11 cellular contexts compared by ENCODE assay signal in genomic region chr5:64814073-64814472, GRCh38. TPM values are rescaled to one million over a fixed set of nuclear protein-coding genes. Genes with fewer than 3 reads are reported as not detected.
DNase-seq lines count a peak whose midpoint lies in the region; ATAC-seq, FAIRE-seq and TF ChIP-seq lines count a peak whose summit lies in the region.
"Had no signal": no experiment of that assay in that cellular context is flagged by ENCODE, and none has a peak within 500 bp of the region (broad histone marks: within the 10 kb centered on the region; RNA-seq: fewer than 3 reads in every experiment).

No MANE protein-coding gene starts in this region.

- no peak overlapping the region for H3K4me3 Mint-ChIP-seq in T-helper 17 cell
- H3K4me3 Mint-ChIP-seq: activated naive CD4-positive, alpha-beta T cell treated with anti-CD3 and anti-CD28 coated beads, Interleukin-2, amount 50 U/mL, for 24 hours; memory B cell had no signal

- DNase-seq in T-helper 17 cell (no peak), HUDEP-2 (lab: John Stamatoyannopoulos, UW; ENCODE audit: unreplicated experiment in 76 of 76) (no peak), left colon (no peak), H54 (ENCODE audit: insufficient read length, low spot score) (no peak), NCI-H526 treated with DMSO at 0.1 percent for 48 hours (lab: John Stamatoyannopoulos, UW) (no peak)
- DNase-seq: heart left ventricle had no signal

- peaks cover 7% of the 10 kb centered on the region for H3K4me1 Mint-ChIP-seq in T-helper 17 cell
- H3K4me1 Mint-ChIP-seq: memory B cell had no signal

- no peaks in the 10 kb centered on the region for H3K9me3 ChIP-seq in T-helper 17 cell (ENCODE audit: control insufficient read depth, low read length, poor library complexity, severe bottlenecking)

- H3K27ac Mint-ChIP-seq in T-helper 17 cell: peak overlapping the region; percentile 29
- H3K27ac Mint-ChIP-seq: activated naive CD4-positive, alpha-beta T cell treated with anti-CD3 and anti-CD28 coated beads, Interleukin-2, amount 50 U/mL, for 24 hours; memory B cell had no signal

- H3K27me3 Mint-ChIP-seq in T-helper 17 cell: no peaks in the 10 kb centered on the region
- H3K27me3 Mint-ChIP-seq: activated naive CD4-positive, alpha-beta T cell treated with anti-CD3 and anti-CD28 coated beads, Interleukin-2, amount 50 U/mL, for 24 hours; memory B cell had no signal

- TF ChIP-seq POLR2A in H54 (IDR thresholded peaks at IDR 0.05; ENCODE audit: low read depth, low read length): no peak

- no peak for FAIRE-seq in H54 (lab: Jason Lieb, UNC)

- H3K36me3 Mint-ChIP-seq in T-helper 17 cell (ENCODE audit: low read depth): peaks cover 9% of the 10 kb centered on the region

- intact Hi-C loops in left colon (cut with DNase I, micrococcal nuclease): loop anchor here in 1 of 2 donors (10.0 kb wide), 1 partner anchor 671 kb away; the partner anchor contains the start of gene ADAMTS6

- ATAC-seq in GM18868 (IDR thresholded peaks at IDR 0.05; ENCODE audit: unreplicated experiment): peak; percentile 97
- ATAC-seq in GM21381 (IDR thresholded peaks at IDR 0.05; ENCODE audit: unreplicated experiment): peak; percentile 93
- ATAC-seq in HG02981 (IDR thresholded peaks at IDR 0.05; ENCODE audit: unreplicated experiment): peak; percentile 96
- ATAC-seq in T-helper 17 cell: no peak
- ATAC-seq in left colon: no peak
- ATAC-seq: heart left ventricle had no signal

RNA-seq across cellular contexts. Expression of gene CWC27, which starts 45.3 kb away (rescaled TPM):
- total RNA-seq in T-helper 17 cell (10 to 100 TPM; 17.4 to 18.2 TPM), left colon (10 to 100 TPM; 13.5 to 14.0 TPM)

RNA-seq across cellular contexts. Expression of gene SREK1IP1, which starts 45.6 kb away (rescaled TPM):
- total RNA-seq in T-helper 17 cell (10 to 100 TPM; 16.0 to 19.6 TPM), left colon (10 to 100 TPM; 13.7 to 25.2 TPM)

Comparison
In these comparisons a context has a peak if more than half of its experiments do, and no peak if none do; other contexts are left out.
1. ATAC-seq: peak in GM18868 (single experiment), GM21381 (single experiment) and HG02981 (single experiment); none in T-helper 17 cell (single experiment) and left colon (single experiment).